15 cellular contexts compared by ENCODE assay signal in genomic region chr17:49845210-49845782, GRCh38. TPM values are rescaled to one million over a fixed set of nuclear protein-coding genes. Genes with fewer than 3 reads are reported as not detected.
DNase-seq lines count a peak whose midpoint lies in the region; ATAC-seq and TF ChIP-seq lines count a peak whose summit lies in the region.
"Had no signal": no experiment of that assay in that cellular context is flagged by ENCODE, and none has a peak within 500 bp of the region (broad histone marks: within the 10 kb centered on the region; RNA-seq: fewer than 3 reads in every experiment).

No MANE protein-coding gene starts in this region.

- H3K27me3 Mint-ChIP-seq in CD8-positive, alpha-beta memory T cell: no peaks in the 10 kb centered on the region
- H3K27me3 Mint-ChIP-seq in activated T-helper 2 cell treated with anti-CD3 and anti-CD28 coated beads, Interferon-gamma antibody, Interleukin-2, Interleukin-4, amounts not matched to agents 10 μg/mL and 5 μg/mL and 100 μg/mL, durations not matched to agents 14 hours and 24 hours and 36 hours (ENCODE audit: low read depth): no peaks in the 10 kb centered on the region

- POLR2A ChIA-PET in CD8-positive, alpha-beta memory T cell (lab: Charles Lee): interaction anchor here (0.7 kb wide), 1 partner anchor 1057 kb away, joined by 7 read pairs; no protein-coding TSS in a partner anchor

- peaks cover 9 to 17% (median 11%) of the 10 kb centered on the region in 3 donors for H3K4me1 Mint-ChIP-seq in CD8-positive, alpha-beta memory T cell
- peaks cover 4% of the 10 kb centered on the region for H3K4me1 Mint-ChIP-seq in activated T-helper 2 cell treated with anti-CD3 and anti-CD28 coated beads, Interferon-gamma antibody, Interleukin-2, Interleukin-4, amounts not matched to agents 10 μg/mL and 5 μg/mL and 100 μg/mL, durations not matched to agents 14 hours and 24 hours and 36 hours (ENCODE audit: low read depth)

- H3K9me3 ChIP-seq in CD8-positive, alpha-beta memory T cell (ENCODE audit: low read length): no peaks in the 10 kb centered on the region
- H3K9me3 ChIP-seq in heart right ventricle (no peaks in the 10 kb centered on the region), gastrocnemius medialis (no peaks in the 10 kb centered on the region), suprapubic skin (no peaks in the 10 kb centered on the region)
- H3K9me3 ChIP-seq: neutrophil had no signal

- peak overlapping the region in 5 of 8 donors; percentile 37 to 81 (median 58) for H3K27ac Mint-ChIP-seq in CD8-positive, alpha-beta memory T cell
- peak overlapping the region; percentile 1 for H3K27ac Mint-ChIP-seq in activated T-helper 2 cell treated with anti-CD3 and anti-CD28 coated beads, Interferon-gamma antibody, Interleukin-2, Interleukin-4, amounts not matched to agents 10 μg/mL and 5 μg/mL and 100 μg/mL, durations not matched to agents 14 hours and 24 hours and 36 hours
- H3K27ac Mint-ChIP-seq: WTC11 had no signal

- DNase-seq in CD8-positive, alpha-beta memory T cell: peak in 1 of 5 donors; percentile 14
- no peak for DNase-seq in activated T-helper 2 cell treated with anti-CD3 and anti-CD28 coated beads, Interferon-gamma antibody, Interleukin-2, Interleukin-4, amounts not matched to agents 10 μg/mL and 5 μg/mL and 100 μg/mL, durations not matched to agents 14 hours and 24 hours and 36 hours (ENCODE audit: low spot score)
- DNase-seq in heart right ventricle: peak; percentile 61 to 85
- DNase-seq in gastrocnemius medialis: peak in 1 of 2 donors; percentile 35
- no peak for DNase-seq in suprapubic skin (ENCODE audit: low spot score in 2 of 2)
- no peak for DNase-seq in HUDEP-2 (lab: John Stamatoyannopoulos, UW; ENCODE audit: unreplicated experiment in 76 of 76)
- DNase-seq: activated T-cell treated with anti-CD3 and anti-CD28 coated beads for 4 hours, NCI-H2171 treated with DMSO at 0.1 percent for 48 hours had no signal

- no peak for TF ChIP-seq EP300 in suprapubic skin (IDR thresholded peaks at IDR 0.05)

- H3K4me1 ChIP-seq in CD8-positive, alpha-beta memory T cell (ENCODE audit: insufficient read depth, low read length): peaks cover 8% of the 10 kb centered on the region
- H3K4me1 ChIP-seq in heart right ventricle (peaks cover 5 to 37% (median 30%) of the 10 kb centered on the region in 9 donors), gastrocnemius medialis (peaks cover 21 to 24% of the 10 kb centered on the region in 2 donors), suprapubic skin (peaks cover 26% of the 10 kb centered on the region)

- peak; percentile 85 to 94 (median 92) for ATAC-seq in heart right ventricle
- ATAC-seq in gastrocnemius medialis: peak; percentile 53
- ATAC-seq in HG03439 (IDR thresholded peaks at IDR 0.05; ENCODE audit: unreplicated experiment): no peak
- ATAC-seq in GM18502 (IDR thresholded peaks at IDR 0.05; ENCODE audit: poor library complexity, unreplicated experiment): no peak
- ATAC-seq: left lobe of liver, WTC11 had no signal

- peaks cover 0 to 34% (median 3%) of the 10 kb centered on the region in 3 donors for H3K36me3 Mint-ChIP-seq in CD8-positive, alpha-beta memory T cell
- peaks cover 4% of the 10 kb centered on the region for H3K36me3 Mint-ChIP-seq in activated T-helper 2 cell treated with anti-CD3 and anti-CD28 coated beads, Interferon-gamma antibody, Interleukin-2, Interleukin-4, amounts not matched to agents 10 μg/mL and 5 μg/mL and 100 μg/mL, durations not matched to agents 14 hours and 24 hours and 36 hours (ENCODE audit: low read depth)

- in situ Hi-C loops in gastrocnemius medialis (cut with MboI; ENCODE audit: low sequenced_read_pairs in 4 of 4): loop anchor here in 3 of 4 donors (5.0 to 10.0 kb wide), 3 partner anchors 270 to 280 kb away; partner anchors contain the start of gene NXPH3 (in 1 of the 3)

- WGBS in heart right ventricle, 2 donors: 13 to 21% methylated on average over 6 of the region's 6 CpGs
- WGBS in suprapubic skin: 37% methylated on average over 6 of the region's 6 CpGs

- H3K4me3 Mint-ChIP-seq in CD8-positive, alpha-beta memory T cell: no peak overlapping the region
- H3K4me3 Mint-ChIP-seq in activated T-helper 2 cell treated with anti-CD3 and anti-CD28 coated beads, Interferon-gamma antibody, Interleukin-2, Interleukin-4, amounts not matched to agents 10 μg/mL and 5 μg/mL and 100 μg/mL, durations not matched to agents 14 hours and 24 hours and 36 hours (ENCODE audit: low read depth): no peak overlapping the region
- H3K4me3 Mint-ChIP-seq: WTC11 had no signal

- H3K27me3 ChIP-seq in CD8-positive, alpha-beta memory T cell (ENCODE audit: insufficient read depth, low read length, poor library complexity, severe bottlenecking): no peaks in the 10 kb centered on the region
- H3K27me3 ChIP-seq in heart right ventricle (peaks cover 0 to under 1% (median 0%) of the 10 kb centered on the region in 7 donors), gastrocnemius medialis (no peaks in the 10 kb centered on the region), suprapubic skin (no peaks in the 10 kb centered on the region)

- CTCF ChIA-PET in CD8-positive, alpha-beta memory T cell (lab: Charles Lee): interaction anchor here (0.7 to 1.3 kb wide), 4 partner anchors 8 to 275 kb away, joined by 3 to 4 read pairs (median 3); no protein-coding TSS in a partner anchor

- no peak overlapping the region for H3K4me3 ChIP-seq in CD8-positive, alpha-beta memory T cell (ENCODE audit: low read length)
- peak overlapping the region in 4 of 10 donors; percentile 18 to 35 (median 30) for H3K4me3 ChIP-seq in heart right ventricle
- H3K4me3 ChIP-seq in gastrocnemius medialis: no peak overlapping the region
- H3K4me3 ChIP-seq in suprapubic skin: no peak overlapping the region
- H3K4me3 ChIP-seq: hepatocyte had no signal

- no peak overlapping the region for H3K27ac ChIP-seq in CD8-positive, alpha-beta memory T cell (ENCODE audit: low read depth, low read length)
- H3K27ac ChIP-seq in heart right ventricle (peak overlapping the region; percentile 27 to 92 (median 82)), gastrocnemius medialis (peak overlapping the region; percentile 7 to 36 (median 12)), suprapubic skin (no peak overlapping the region)
- H3K27ac ChIP-seq: hepatocyte, neutrophil had no signal

- TF ChIP-seq CTCF in heart right ventricle (IDR thresholded peaks at IDR 0.05) (no peak), gastrocnemius medialis (IDR thresholded peaks at IDR 0.05 in 4 of 5, conservative IDR thresholded peaks at IDR 0.05 in 1 of 5) (no peak), suprapubic skin (IDR thresholded peaks at IDR 0.05) (no peak)

- H3K9me3 Mint-ChIP-seq in CD8-positive, alpha-beta memory T cell: no peaks in the 10 kb centered on the region
- no peaks in the 10 kb centered on the region for H3K9me3 Mint-ChIP-seq in activated T-helper 2 cell treated with anti-CD3 and anti-CD28 coated beads, Interferon-gamma antibody, Interleukin-2, Interleukin-4, amounts not matched to agents 10 μg/mL and 5 μg/mL and 100 μg/mL, durations not matched to agents 14 hours and 24 hours and 36 hours
- H3K9me3 Mint-ChIP-seq: WTC11 had no signal

- intact Hi-C loops in activated T-helper 2 cell treated with anti-CD3 and anti-CD28 coated beads, Interferon-gamma antibody, Interleukin-2, Interleukin-4, amounts not matched to agents 10 μg/mL and 5 μg/mL and 100 μg/mL, durations not matched to agents 14 hours and 24 hours and 36 hours (cut with micrococcal nuclease): no loop called here
- intact Hi-C loops in heart right ventricle (cut with DNase I) (loop anchor here in 4 of 10 donors (5.0 to 10.0 kb wide), 4 partner anchors 53 to 138 kb away; partner anchors contain the start of genes KAT7 (in 3 of the 4) and SLC35B1 (in 2 of the 4)), gastrocnemius medialis (cut with DNase I; ENCODE audit: low total_unique reads) (no loop called here)

- TF ChIP-seq POLR2A in gastrocnemius medialis (IDR thresholded peaks at IDR 0.05) (no peak), suprapubic skin (IDR thresholded peaks at IDR 0.05) (no peak)

- no peaks in the 10 kb centered on the region for H3K36me3 ChIP-seq in CD8-positive, alpha-beta memory T cell (ENCODE audit: insufficient read depth, low read length)
- H3K36me3 ChIP-seq in heart right ventricle (peaks cover 0 to 17% (median 0%) of the 10 kb centered on the region in 9 donors), gastrocnemius medialis (no peaks in the 10 kb centered on the region), suprapubic skin (peaks cover 10% of the 10 kb centered on the region)

RNA-seq across cellular contexts. Expression of gene TAC4, which starts 2.6 kb away (rescaled TPM):
- not detected for total RNA-seq in CD8-positive, alpha-beta memory T cell
- not detected for polyA plus RNA-seq in CD8-positive, alpha-beta memory T cell
- total RNA-seq in activated T-helper 2 cell treated with anti-CD3 and anti-CD28 coated beads, Interferon-gamma antibody, Interleukin-2, Interleukin-4, amounts not matched to agents 10 μg/mL and 5 μg/mL and 100 μg/mL, durations not matched to agents 14 hours and 24 hours and 36 hours: not detected in 2 replicates
- total RNA-seq in heart right ventricle (1 to 10 TPM in 1 of 10 donors, under 1 TPM in 2, not detected in 7; 0.78 to 2.7 (median 0.94) TPM), gastrocnemius medialis (not detected), suprapubic skin (not detected)
- not detected for polyA plus RNA-seq in heart right ventricle
- total RNA-seq: hepatocyte, left lobe of liver, WTC11 had no signal
- polyA plus RNA-seq: BJ, hepatocyte had no signal

RNA-seq across cellular contexts. Expression of gene KAT7, which starts 56.8 kb away (rescaled TPM):
- total RNA-seq in CD8-positive, alpha-beta memory T cell: 10 to 100 TPM; 66.1 to 75.8 TPM
- 58.1 TPM for polyA plus RNA-seq in CD8-positive, alpha-beta memory T cell
- total RNA-seq in activated T-helper 2 cell treated with anti-CD3 and anti-CD28 coated beads, Interferon-gamma antibody, Interleukin-2, Interleukin-4, amounts not matched to agents 10 μg/mL and 5 μg/mL and 100 μg/mL, durations not matched to agents 14 hours and 24 hours and 36 hours: 62.1 and 65.0 TPM in 2 replicates
- total RNA-seq in heart right ventricle (10 to 100 TPM; 48.9 to 81.3 (median 66.3) TPM), gastrocnemius medialis (10 to 100 TPM; 32.6 to 49.8 (median 45.2) TPM), suprapubic skin (10 to 100 TPM; 37.1 to 71.4 (median 52.2) TPM)
- polyA plus RNA-seq in heart right ventricle: 10 to 100 TPM in 1 of 2 donors, 1 to 10 TPM in 1; 5.9 to 16.7 TPM

Comparison
In these comparisons a context has a peak if more than half of its experiments do, and no peak if none do; other contexts are left out.
1. DNase-seq: peak in heart right ventricle (2 of 2); none in activated T-helper 2 cell treated with anti-CD3 and anti-CD28 coated beads, Interferon-gamma antibody, Interleukin-2, Interleukin-4, amounts not matched to agents 10 μg/mL and 5 μg/mL and 100 μg/mL, durations not matched to agents 14 hours and 24 hours and 36 hours (single experiment), suprapubic skin (0 of 2) and HUDEP-2 (0 of 76).
2. H3K27ac ChIP-seq: peak in heart right ventricle (10 of 10) and gastrocnemius medialis (4 of 4); none in CD8-positive, alpha-beta memory T cell (single experiment) and suprapubic skin (single experiment).
3. ATAC-seq: peak in heart right ventricle (8 of 8) and gastrocnemius medialis (2 of 2); none in HG03439 (single experiment) and GM18502 (single experiment).